In genomic region chr1:34914958-34915357, GRCh38 we compare ENCODE assay signal across 29 cellular contexts. TPM values are rescaled to one million over a fixed set of nuclear protein-coding genes. Genes with fewer than 3 reads are reported as not detected.
"Had no signal": no experiment of that assay in that cellular context is flagged by ENCODE, and none has a peak within 500 bp of the region (broad histone marks: within the 10 kb centered on the region; RNA-seq: fewer than 3 reads in every experiment).

No MANE protein-coding gene starts in this region.

- DNase-seq: colonic mucosa; cortex of kidney; dermis blood vessel endothelial cell; effector CD4-positive, alpha-beta T cell; effector CD8-positive, alpha-beta T cell; effector memory CD4-positive, alpha-beta T cell; effector memory CD8-positive, alpha-beta T cell; erythroblast; esophagus squamous epithelium; foreskin fibroblast; foreskin keratinocyte; foreskin melanocyte; gastrocnemius medialis; glutamatergic neuron; heart left ventricle; heart right ventricle had no signal

- H3K4me3 Mint-ChIP-seq: dendritic cell treated with granulocyte-macrophage colony-stimulating factor and Interleukin-4, amounts not matched to agents 40 ng/mL and 50 ng/mL, for 4 days; effector memory CD8-positive, alpha-beta T cell had no signal

- H3K4me3 ChIP-seq: colonic mucosa, coronary artery, dorsolateral prefrontal cortex, esophagus muscularis mucosa, esophagus squamous epithelium, gastrocnemius medialis, gastroesophageal sphincter, heart left ventricle, heart right ventricle, hepatocyte had no signal

- H3K9me3 ChIP-seq: colonic mucosa, esophagus muscularis mucosa, esophagus squamous epithelium, gastrocnemius medialis, gastroesophageal sphincter, heart left ventricle, heart right ventricle had no signal

- H3K27ac Mint-ChIP-seq: dendritic cell treated with granulocyte-macrophage colony-stimulating factor and Interleukin-4, amounts not matched to agents 40 ng/mL and 50 ng/mL, for 4 days; effector memory CD8-positive, alpha-beta T cell had no signal

- FAIRE-seq: colon, endometrium, endothelial cell of umbilical vein, frontal cortex had no signal

- H3K27me3 ChIP-seq: colonic mucosa, foreskin keratinocyte, hepatocyte had no signal

- H3K9me3 Mint-ChIP-seq: dendritic cell treated with granulocyte-macrophage colony-stimulating factor and Interleukin-4, amounts not matched to agents 40 ng/mL and 50 ng/mL, for 4 days; effector memory CD8-positive, alpha-beta T cell had no signal

- H3K27ac ChIP-seq: colonic mucosa, coronary artery, epithelial cell of prostate, esophagus muscularis mucosa, esophagus squamous epithelium, foreskin keratinocyte, gastrocnemius medialis, gastroesophageal sphincter, heart left ventricle, heart right ventricle, hepatocyte had no signal

- H3K36me3 ChIP-seq: colonic mucosa, esophagus muscularis mucosa, esophagus squamous epithelium, gastrocnemius medialis, gastroesophageal sphincter, heart left ventricle, heart right ventricle had no signal

- H3K4me2 ChIP-seq: hepatocyte had no signal

- H2AFZ ChIP-seq: hepatocyte had no signal

- H3K79me2 ChIP-seq: hepatocyte had no signal

- ATAC-seq: effector memory CD8-positive, alpha-beta T cell; esophagus mucosa; foreskin keratinocyte; gastrocnemius medialis; gastroesophageal sphincter; heart left ventricle; heart right ventricle had no signal

- H3K4me1 ChIP-seq: colonic mucosa, esophagus squamous epithelium, foreskin keratinocyte, gastrocnemius medialis, gastroesophageal sphincter had no signal

RNA-seq across cellular contexts. Expression of gene DLGAP3, which starts 14.5 kb away (rescaled TPM):
- total RNA-seq: fibroblast of lung, foreskin keratinocyte had no signal
- polyA plus RNA-seq: fibroblast of lung had no signal
